In genomic region chr14:26765768-26766550, GRCh38 we compare ENCODE assay signal across 8 cellular contexts.
DNase-seq lines count a peak whose midpoint lies in the region; ATAC-seq lines count a peak whose summit lies in the region.

No MANE protein-coding gene starts in this region.

- no peaks in the 10 kb centered on the region for H3K4me1 ChIP-seq in right cardiac atrium (ENCODE audit: control insufficient read depth, insufficient read depth, low read length)
- H3K4me1 ChIP-seq in effector memory CD4-positive, alpha-beta T cell (ENCODE audit: control insufficient read depth, insufficient read depth, low read length, poor library complexity, severe bottlenecking): no peaks in the 10 kb centered on the region

- no peaks in the 10 kb centered on the region for H3K36me3 ChIP-seq in effector memory CD4-positive, alpha-beta T cell (ENCODE audit: control insufficient read depth, insufficient read depth, low read length)

- no peaks in the 10 kb centered on the region for H3K27me3 ChIP-seq in right cardiac atrium (ENCODE audit: control insufficient read depth, insufficient read depth)
- no peaks in the 10 kb centered on the region for H3K27me3 ChIP-seq in effector memory CD4-positive, alpha-beta T cell (replicated peaks; ENCODE audit: control insufficient read depth, insufficient read depth, low read length, poor library complexity, severe bottlenecking)

- H3K27ac ChIP-seq in right cardiac atrium (ENCODE audit: low read length): no peak overlapping the region
- no peak overlapping the region for H3K27ac ChIP-seq in effector memory CD4-positive, alpha-beta T cell (ENCODE audit: insufficient read depth, low read length, poor library complexity, severe bottlenecking)

- ATAC-seq in right cardiac atrium: peak; percentile 83 to 85
- no peak for ATAC-seq in HG02840 (IDR thresholded peaks at IDR 0.05; ENCODE audit: low FRiP score, unreplicated experiment)

- DNase-seq in HPDE6-E6E7 (ENCODE audit: extremely low spot score) (peak; percentile 1), T1000 (lab: John Stamatoyannopoulos, UW) (peak; percentile 44), right cardiac atrium (peak in 2 of 3 donors; percentile 73 to 76), smooth muscle cell of the brain vasculature (ENCODE audit: low read depth, low spot score) (peak; percentile 29), EL (no peak), NCI-H1436 (lab: John Stamatoyannopoulos, UW) (no peak)
- DNase-seq in effector memory CD4-positive, alpha-beta T cell: no peak

- intact Hi-C loops in right cardiac atrium (cut with DNase I): no loop called here

- H3K9me3 ChIP-seq in right cardiac atrium (ENCODE audit: control insufficient read depth, low read length): no peaks in the 10 kb centered on the region
- H3K9me3 ChIP-seq in effector memory CD4-positive, alpha-beta T cell (ENCODE audit: control insufficient read depth, low read length): no peaks in the 10 kb centered on the region

- no peak overlapping the region for H3K4me3 ChIP-seq in right cardiac atrium (ENCODE audit: low read length)
- no peak overlapping the region for H3K4me3 ChIP-seq in effector memory CD4-positive, alpha-beta T cell (ENCODE audit: insufficient read depth, low read depth, low read length, poor library complexity, severe bottlenecking)

- WGBS in right cardiac atrium: 32% methylated on average over 2 of the region's 2 CpGs

Comparison
In these comparisons a context has a peak if more than half of its experiments do, and no peak if none do; other contexts are left out.
1. DNase-seq: peak in HPDE6-E6E7 (single experiment), T1000 (single experiment), right cardiac atrium (2 of 3) and smooth muscle cell of the brain vasculature (single experiment); none in EL (single experiment), effector memory CD4-positive, alpha-beta T cell (0 of 3) and NCI-H1436 (single experiment).